1 cellular context compared by ENCODE assay signal in genomic region chr13:97238883-97239282, GRCh38.
TF ChIP-seq lines count a peak whose summit lies in the region.

No MANE protein-coding gene starts in this region.

TF ChIP-seq in GM23338, 12 proteins besides CTCF, POLR2A, EP300 and RAD21 (continued from another document):
- no peak for TF ChIP-seq ZNF462 (CRISPR knock-in tag; IDR thresholded peaks at IDR 0.05)
- TF ChIP-seq EZH2phosphoT487 (IDR thresholded peaks at IDR 0.05; ENCODE audit: unreplicated experiment) = no peak
- TF ChIP-seq ETS1 (IDR thresholded peaks at IDR 0.05) = no peak
- TF ChIP-seq EZH2 (IDR thresholded peaks at IDR 0.05; ENCODE audit: low read depth, unreplicated experiment) = no peak
- TF ChIP-seq ZNF331 (CRISPR knock-in tag; IDR thresholded peaks at IDR 0.05; ENCODE audit: low read depth) = no peak
- no peak for TF ChIP-seq JUNB (IDR thresholded peaks at IDR 0.05; ENCODE audit: unreplicated experiment)
- TF ChIP-seq REST (IDR thresholded peaks at IDR 0.05; ENCODE audit: unreplicated experiment) = no peak
- TF ChIP-seq CREB1 (CRISPR knock-in tag; IDR thresholded peaks at IDR 0.05; ENCODE audit: low read depth) = no peak
